8 cellular contexts compared by ENCODE assay signal in genomic region chr13:30346159-30346788, GRCh38. TPM values are rescaled to one million over a fixed set of nuclear protein-coding genes. Genes with fewer than 3 reads are reported as not detected.
DNase-seq lines count a peak whose midpoint lies in the region; ATAC-seq and TF ChIP-seq lines count a peak whose summit lies in the region.

No MANE protein-coding gene starts in this region.

- no TSS peak for BruUV-seq in OCI-LY7 (replicated peaks; lab: Mats Ljungman, UMichigan)

- no peaks in the 10 kb centered on the region for H3K9me2 ChIP-seq in OCI-LY7 (ENCODE audit: insufficient read depth, low read length)

- no peak for TF ChIP-seq CTCF in OCI-LY7 (conservative IDR thresholded peaks at IDR 0.05; ENCODE audit: low read length)
- TF ChIP-seq CTCF in RWPE1 (conservative IDR thresholded peaks at IDR 0.05; ENCODE audit: low read depth): no peak
- TF ChIP-seq CTCF in gastroesophageal sphincter (IDR thresholded peaks at IDR 0.05): no peak

- TF ChIP-seq EP300 in gastroesophageal sphincter (IDR thresholded peaks at IDR 0.05): no peak

- TF ChIP-seq POLR2A in gastroesophageal sphincter (IDR thresholded peaks at IDR 0.05): no peak

- CTCF ChIA-PET in OCI-LY7 (lab: Charles Lee; ENCODE audit: unreplicated experiment) (no interaction called here), RWPE1 (lab: Yijun Ruan, JAX) (no interaction called here)

- no peak overlapping the region for H3K4me2 ChIP-seq in OCI-LY7 (ENCODE audit: low read length)

- DNase-seq in activated T-cell treated with anti-CD3 and anti-CD28 coated beads for 4 hours (peak; percentile 33), nucleus accumbens (lab: John Stamatoyannopoulos, UW) (no peak), OCI-LY7 (ENCODE audit: low spot score) (no peak), RWPE1 (ENCODE audit: low spot score) (no peak)
- DNase-seq in stimulated activated CD4-positive, alpha-beta T cell treated with anti-CD3 and anti-CD28 coated beads, Interleukin-12 subunit alpha, Interleukin-12 subunit beta, amount 100 ng/mL, for 48 hours (ENCODE audit: low read depth in 2 of 3, low spot score in 1 of 3): peak; percentile 20 to 35 (median 34)

- ATAC-seq in GM18511 (IDR thresholded peaks at IDR 0.05; ENCODE audit: unreplicated experiment) (peak; percentile 91), HG03432 (IDR thresholded peaks at IDR 0.05; ENCODE audit: unreplicated experiment) (peak; percentile 82), gastroesophageal sphincter (no peak)

- H3K4me1 ChIP-seq in OCI-LY7 (ENCODE audit: insufficient read depth, low read length, poor library complexity, severe bottlenecking) (no peaks in the 10 kb centered on the region), gastroesophageal sphincter (peaks cover 3 to 16% (median 11%) of the 10 kb centered on the region in 3 donors)

- H3K27ac ChIP-seq in OCI-LY7 (ENCODE audit: low read depth, low read length, poor library complexity, severe bottlenecking) (no peak overlapping the region), RWPE1 (no peak overlapping the region), gastroesophageal sphincter (no peak overlapping the region)

- peaks cover 90% of the 10 kb centered on the region for H3K36me3 ChIP-seq in OCI-LY7 (ENCODE audit: insufficient read depth, low read length)
- no peaks in the 10 kb centered on the region for H3K36me3 ChIP-seq in gastroesophageal sphincter

- intact Hi-C loops in OCI-LY7 (cut with micrococcal nuclease; ENCODE audit: unreplicated experiment): no loop called here

- no peaks in the 10 kb centered on the region for H3K79me2 ChIP-seq in OCI-LY7 (ENCODE audit: insufficient read depth, low read depth, low read length)

- H3K4me3 ChIP-seq in OCI-LY7 (ENCODE audit: low read depth, low read length, poor library complexity, severe bottlenecking): no peak overlapping the region
- no peak overlapping the region for H3K4me3 ChIP-seq in gastroesophageal sphincter

- no peak overlapping the region for H2AFZ ChIP-seq in OCI-LY7 (ENCODE audit: low read length)

- H4K20me1 ChIP-seq in OCI-LY7 (ENCODE audit: insufficient read depth, low read length): no peaks in the 10 kb centered on the region

- POLR2A ChIA-PET in OCI-LY7 (lab: Charles Lee): interaction anchor here (0.9 to 1.3 kb wide), 2 partner anchors 9 to 103 kb away, joined by 3 read pairs; no protein-coding TSS in a partner anchor
- POLR2A ChIA-PET in RWPE1 (lab: Yijun Ruan, JAX; ENCODE audit: low non-redundant PET): no interaction called here

- H3K9me3 ChIP-seq in OCI-LY7 (ENCODE audit: low read length): no peaks in the 10 kb centered on the region
- H3K9me3 ChIP-seq in gastroesophageal sphincter: no peaks in the 10 kb centered on the region

- WGBS in gastroesophageal sphincter (ENCODE audit: low coverage in 1 of 2), 2 donors: 70 to 93% methylated on average over 4 to 5 of the region's 5 CpGs

- H3K27me3 ChIP-seq in gastroesophageal sphincter: no peaks in the 10 kb centered on the region

RNA-seq across cellular contexts. Expression of gene KATNAL1, which starts 38.9 kb away (rescaled TPM):
- 13.9 and 25.5 TPM in 2 replicates for total RNA-seq in OCI-LY7 (2014; rRNA removed; shearing (Covaris generic))
- 33.2 and 34.5 TPM in 2 replicates for total RNA-seq in OCI-LY7 (2022)
- 10 to 100 TPM; 29.5 to 55.0 (median 42.9) TPM for total RNA-seq in gastroesophageal sphincter

Comparison
In these comparisons a context has a peak if more than half of its experiments do, and no peak if none do; other contexts are left out.
1. DNase-seq: peak in activated T-cell treated with anti-CD3 and anti-CD28 coated beads for 4 hours (single experiment) and stimulated activated CD4-positive, alpha-beta T cell treated with anti-CD3 and anti-CD28 coated beads, Interleukin-12 subunit alpha, Interleukin-12 subunit beta, amount 100 ng/mL, for 48 hours (3 of 3); none in nucleus accumbens (0 of 56), OCI-LY7 (single experiment) and RWPE1 (single experiment).